ENCODE assay signal across 2 cellular contexts in genomic region chr13:114234266-114234644, GRCh38.
TF ChIP-seq lines count a peak whose summit lies in the region.

No MANE protein-coding gene starts in this region.

TF ChIP-seq in SK-N-SH, 30 proteins besides CTCF, POLR2A, EP300 and RAD21 (continued from another document):
- no peak for TF ChIP-seq USF2 (IDR thresholded peaks at IDR 0.05; ENCODE audit: borderline replicate concordance, low read depth, low read length)
TF ChIP-seq in SK-N-SH: peak in this region for 0.

TF ChIP-seq in SK-N-SH treated with all-trans-retinoic acid at 6 μM for 48 hours, 23 proteins besides CTCF, POLR2A, EP300 and RAD21 (continued from another document):
- TF ChIP-seq CSDC2 (CRISPR knock-in tag; IDR thresholded peaks at IDR 0.05) (no peak), PATZ1 (CRISPR knock-in tag; IDR thresholded peaks at IDR 0.05; ENCODE audit: borderline replicate concordance) (no peak), ZNF565 (CRISPR knock-in tag; conservative IDR thresholded peaks at IDR 0.05; ENCODE audit: low read depth) (no peak)
TF ChIP-seq in SK-N-SH treated with all-trans-retinoic acid at 6 μM for 48 hours: peak in this region for 0.
